10 cellular contexts compared by ENCODE assay signal in the genomic region with DNA sequence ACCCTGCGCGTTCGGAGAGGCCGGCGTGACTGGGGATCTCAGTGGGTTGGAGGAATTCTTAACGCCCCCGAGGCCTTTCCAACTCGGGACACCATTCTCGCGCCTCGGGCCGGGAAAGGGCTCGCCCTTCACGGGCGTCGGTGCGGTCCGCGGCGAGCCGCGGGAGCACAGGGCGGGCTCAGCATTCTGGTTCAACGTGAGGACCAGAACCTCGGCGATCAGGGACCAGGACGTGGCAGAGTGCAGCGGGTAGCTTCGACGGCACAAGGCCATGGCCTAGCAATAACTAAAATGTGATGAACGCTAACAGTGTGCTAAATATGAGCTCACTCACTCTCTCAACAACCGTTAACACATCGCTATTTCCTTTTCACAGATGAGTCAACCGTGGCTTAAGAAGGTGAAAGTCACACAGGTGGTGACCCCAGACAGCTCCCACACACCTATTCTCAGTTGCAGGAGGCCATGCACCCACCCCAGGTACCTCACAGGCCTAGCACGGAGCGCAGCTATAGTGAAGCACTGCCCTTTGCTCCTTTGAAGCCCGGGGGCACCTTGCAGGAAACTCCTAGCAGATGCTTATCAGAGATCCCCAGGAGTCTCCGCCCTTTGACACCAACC. TPM values are rescaled to one million over a fixed set of nuclear protein-coding genes. Genes with fewer than 3 reads are reported as not detected.
DNase-seq lines count a peak whose midpoint lies in the region; ATAC-seq and TF ChIP-seq lines count a peak whose summit lies in the region.
"Had no signal": no experiment of that assay in that cellular context is flagged by ENCODE, and none has a peak within 500 bp of the region (broad histone marks: within the 10 kb centered on the region; RNA-seq: fewer than 3 reads in every experiment).

No MANE protein-coding gene starts in this region.

- POLR2A ChIA-PET in HEK293 (lab: Yijun Ruan, JAX), result interaction anchor here (0.8 kb wide), 1 partner anchor 17 kb away, joined by 3 read pairs; no protein-coding TSS in a partner anchor

- no peak overlapping the region for H4K12ac ChIP-seq in trophoblast cell (ENCODE audit: low read depth, low read length)

- H3K23ac ChIP-seq in trophoblast cell (ENCODE audit: low read length), result no peak overlapping the region

- H3K27me3 ChIP-seq in dorsolateral prefrontal cortex (peaks cover 0 to 100% (median 92%) of the 10 kb centered on the region in 45 donors), trophoblast cell (ENCODE audit: insufficient read depth, low read length) (peaks cover 87% of the 10 kb centered on the region)

- no peaks in the 10 kb centered on the region for H3K79me1 ChIP-seq in trophoblast cell (ENCODE audit: low read length)

- no peak overlapping the region for H4K8ac ChIP-seq in trophoblast cell (ENCODE audit: low read depth, low read length)

- H3K4ac ChIP-seq in trophoblast cell (ENCODE audit: low read depth, low read length), result no peak overlapping the region

- H2AK5ac ChIP-seq in trophoblast cell (ENCODE audit: low read length), result no peak overlapping the region

- no peak overlapping the region for H3K9ac ChIP-seq in trophoblast cell (ENCODE audit: low read length)

- intact Hi-C loops in dorsolateral prefrontal cortex (cut with DNase I), result loop anchor here (2.0 to 5.0 kb wide), 2 partner anchors 703 to 704 kb away; no protein-coding TSS in a partner anchor

- H3K27ac ChIP-seq in HEK293 (ENCODE audit: extremely low read depth, low read depth, low read length) (no peak overlapping the region), dorsolateral prefrontal cortex (peak overlapping the region in 17 of 59 donors; percentile 18 to 72 (median 47)), trophoblast cell (ENCODE audit: low read depth, low read length) (no peak overlapping the region)

- H2BK12ac ChIP-seq in trophoblast cell (ENCODE audit: low read length), result no peak overlapping the region

- DNase-seq in GM12865 (ENCODE audit: low read depth), result peak; percentile 57
- no peak for DNase-seq in dorsolateral prefrontal cortex
- DNase-seq in trophoblast cell, result peak in 1 of 2 donors; percentile 14
- no peak for DNase-seq in RPMI8226
- DNase-seq in activated effector memory CD4-positive, alpha-beta T cell treated with Interleukin-2 at 50 U/mL for 16 hours, result no peak

- H4K91ac ChIP-seq in trophoblast cell (ENCODE audit: low read depth, low read length), result no peak overlapping the region

- no CpG with 5 or more reads among the region's 38 CpGs for WGBS in trophoblast cell (ENCODE audit: extremely low coverage, insufficient coverage, insufficient read length)

- H3K79me2 ChIP-seq in trophoblast cell (ENCODE audit: control insufficient read depth, insufficient read depth, low read length, poor library complexity), result no peaks in the 10 kb centered on the region

- no peak overlapping the region for H2BK5ac ChIP-seq in trophoblast cell (ENCODE audit: low read depth, low read length, poor library complexity)

- no peak overlapping the region for H3K18ac ChIP-seq in trophoblast cell (ENCODE audit: low read length)

- TF ChIP-seq CTCF in GM12865 (IDR thresholded peaks at IDR 0.05; ENCODE audit: insufficient read depth, low read depth, low read length, missing control alignments) (no peak), HEK293 (tag by site-specific recombination; IDR thresholded peaks at IDR 0.05) (no peak), dorsolateral prefrontal cortex (IDR thresholded peaks at IDR 0.05 in 54 of 56, conservative IDR thresholded peaks at IDR 0.05 in 2 of 56; ENCODE audit: low read depth in 1 of 56, partially characterized antibody in 56 of 56) (peak in 7 of 56 donors; percentile 1 to 48 (median 19))

- CTCF ChIA-PET in HEK293 (lab: Yijun Ruan, JAX), result interaction anchor here (0.5 to 4.8 kb wide), 25 partner anchors 11 to 794 kb away, joined by 3 to 28 read pairs (median 4); no protein-coding TSS in a partner anchor

- H2BK120ac ChIP-seq in trophoblast cell (ENCODE audit: insufficient read depth, low read length, poor library complexity), result no peak overlapping the region

- H3K4me2 ChIP-seq in trophoblast cell (ENCODE audit: low read length), result peak overlapping the region; percentile 44

- H3K4me1 ChIP-seq in HEK293 (ENCODE audit: control insufficient read depth, insufficient read depth, low read length) (peaks cover 5% of the 10 kb centered on the region), trophoblast cell (ENCODE audit: control insufficient read depth in 1 of 2, insufficient read depth in 2 of 2, low read length in 2 of 2) (peaks cover 2 to 9% of the 10 kb centered on the region in 2 experiments)

- H3K9me3 ChIP-seq in HEK293 (ENCODE audit: control insufficient read depth, insufficient read depth, low read depth, low read length) (no peaks in the 10 kb centered on the region), trophoblast cell (ENCODE audit: insufficient read depth, low read depth, low read length) (peaks cover 2% of the 10 kb centered on the region)

- H3K14ac ChIP-seq in trophoblast cell (ENCODE audit: low read length), result no peak overlapping the region

- H2AFZ ChIP-seq in trophoblast cell (ENCODE audit: insufficient read depth, low read length, poor library complexity), result no peak overlapping the region

- ATAC-seq in GM19397 (IDR thresholded peaks at IDR 0.05; ENCODE audit: unreplicated experiment) (no peak), GM21528 (IDR thresholded peaks at IDR 0.05; ENCODE audit: low FRiP score, unreplicated experiment) (no peak)

- H3K36me3 ChIP-seq in HEK293 (ENCODE audit: control insufficient read depth in 2 of 2, insufficient read depth in 1 of 2, low read length in 2 of 2) (no peaks in the 10 kb centered on the region), trophoblast cell (ENCODE audit: control insufficient read depth in 1 of 2, insufficient read depth in 2 of 2, low read length in 2 of 2) (no peaks in the 10 kb centered on the region)

- H3K4me3 ChIP-seq in GM12865 (ENCODE audit: low read depth, low read length), result no peak overlapping the region
- no peak overlapping the region for H3K4me3 ChIP-seq in HEK293 (ENCODE audit: low read depth, low read length)
- peak overlapping the region in 50 of 59 donors; percentile 8 to 57 (median 31) for H3K4me3 ChIP-seq in dorsolateral prefrontal cortex
- H3K4me3 ChIP-seq in trophoblast cell (ENCODE audit: low read depth, low read length), result no peak overlapping the region

TF ChIP-seq in HEK293, 187 proteins besides CTCF, POLR2A, EP300 and RAD21:
- TF ChIP-seq ZBTB8A (tag by site-specific recombination; IDR thresholded peaks at IDR 0.05) (0 out of 2 replicates have a peak, but pooled peaks have one; percentile 30), ZNF585B (tag by site-specific recombination; IDR thresholded peaks at IDR 0.05) (no peak)

RNA-seq across cellular contexts. Expression of gene EMX2, which starts 4.5 kb away (rescaled TPM):
- 10 to 100 TPM in 118 of 120 experiments, 1 to 10 TPM in 2; 8.0 to 53.7 (median 21.6) TPM for total RNA-seq in dorsolateral prefrontal cortex
- polyA plus RNA-seq in trophoblast cell (2013), result 0.05 TPM in 1 of 2 replicates, not detected in the other
- total RNA-seq: G401, lung microvascular endothelial cell had no signal

Comparison
In these comparisons a context has a peak if more than half of its experiments do, and no peak if none do; other contexts are left out.
1. H3K4me3 ChIP-seq: peak in dorsolateral prefrontal cortex (50 of 59); none in GM12865 (single experiment), HEK293 (single experiment) and trophoblast cell (single experiment).